Comparison of ENCODE assay signal across 24 cellular contexts in the genomic region with DNA sequence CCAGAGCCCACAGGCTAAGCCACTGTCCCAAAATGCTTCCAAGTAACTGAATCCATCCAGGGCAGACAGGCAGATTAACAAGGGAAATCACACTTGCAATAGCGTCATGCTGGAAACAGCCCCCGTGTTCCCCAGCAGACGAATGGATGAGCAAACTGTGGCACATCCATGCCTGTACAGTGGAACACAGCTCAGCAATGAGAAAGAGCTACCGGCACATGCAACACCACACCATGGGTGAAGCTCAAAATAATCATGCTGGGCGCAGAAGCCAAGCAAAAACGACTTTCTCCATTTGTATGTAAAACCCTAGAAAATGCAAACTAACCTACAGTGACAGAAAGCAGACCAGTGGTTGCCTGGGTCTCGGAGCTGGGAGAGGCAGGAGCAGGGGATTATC.
"Had no signal": no experiment of that assay in that cellular context is flagged by ENCODE, and none has a peak within 500 bp of the region (broad histone marks: within the 10 kb centered on the region; RNA-seq: fewer than 3 reads in every experiment).

No MANE protein-coding gene starts in this region.

- DNase-seq: activated CD4-positive, alpha-beta memory T cell treated with anti-CD3 and anti-CD28 coated beads, Interleukin-2, amount 10 ng/mL, durations not matched to agents 7 days and 5 days; activated CD4-positive, alpha-beta T cell treated with anti-CD3 and anti-CD28 coated beads for 36 hours; activated CD4-positive, alpha-beta T cell treated with anti-CD3 and anti-CD28 coated beads, Interleukin-2, amount 50 U/mL, for 1 hour; activated CD8-positive, alpha-beta memory T cell treated with anti-CD3 and anti-CD28 coated beads, Interleukin-2, amount 50 U/mL, for 4 hours; activated gamma-delta T cell treated with Interleukin-2 at 50 U/mL for 16 hours; activated naive CD4-positive, alpha-beta T cell treated with anti-CD3 and anti-CD28 coated beads, Interleukin-2, amount 10 ng/mL, durations not matched to agents 7 days and 5 days; activated naive CD8-positive, alpha-beta T cell treated with anti-CD3 and anti-CD28 coated beads for 36 hours; activated T-cell treated with anti-CD3 and anti-CD28 coated beads, Interleukin-2, amount 50 U/mL, for 72 hours; cerebellar nuclear complex; NCI-H1092; NCI-H1417 treated with DMSO at 0.1 percent for 48 hours; NCI-H1694 treated with DMSO at 0.1 percent for 48 hours; NCI-H2029 treated with DMSO at 0.1 percent for 48 hours; NCI-H345; NCI-H510A; NCI-H69; Peyer's patch; Right ventricle myocardium superior; SJCRH30; SK-N-SH; T-helper 1 cell had no signal

- H3K4me3 Mint-ChIP-seq: activated CD4-positive, alpha-beta memory T cell treated with anti-CD3 and anti-CD28 coated beads, Interleukin-2, amount 10 ng/mL, durations not matched to agents 7 days and 5 days; activated CD4-positive, alpha-beta T cell treated with anti-CD3 and anti-CD28 coated beads for 36 hours; activated naive CD4-positive, alpha-beta T cell treated with anti-CD3 and anti-CD28 coated beads, Interleukin-2, amount 10 ng/mL, durations not matched to agents 7 days and 5 days; activated naive CD8-positive, alpha-beta T cell treated with anti-CD3 and anti-CD28 coated beads for 36 hours; activated T-cell treated with anti-CD3 and anti-CD28 coated beads, Interleukin-2, amount 50 U/mL, for 72 hours had no signal

- H3K27ac Mint-ChIP-seq: activated CD4-positive, alpha-beta memory T cell treated with anti-CD3 and anti-CD28 coated beads, Interleukin-2, amount 10 ng/mL, durations not matched to agents 7 days and 5 days; activated CD4-positive, alpha-beta T cell treated with anti-CD3 and anti-CD28 coated beads for 36 hours; activated naive CD4-positive, alpha-beta T cell treated with anti-CD3 and anti-CD28 coated beads, Interleukin-2, amount 10 ng/mL, durations not matched to agents 7 days and 5 days; activated naive CD8-positive, alpha-beta T cell treated with anti-CD3 and anti-CD28 coated beads for 36 hours; activated T-cell treated with anti-CD3 and anti-CD28 coated beads, Interleukin-2, amount 50 U/mL, for 72 hours; activated T-helper 2 cell treated with anti-CD3 and anti-CD28 coated beads, Interferon-gamma antibody, Interleukin-2, Interleukin-4, amounts not matched to agents 10 μg/mL and 5 μg/mL and 100 μg/mL, durations not matched to agents 14 hours and 24 hours and 36 hours had no signal

- H3K27me3 ChIP-seq: Peyer's patch, SJCRH30 had no signal

- H3K36me3 ChIP-seq: Peyer's patch, SJCRH30 had no signal

- H3K4me2 ChIP-seq: SK-N-SH had no signal

- H3K27ac ChIP-seq: Peyer's patch, RWPE1, SJCRH30, VCaP had no signal

- H3K36me3 Mint-ChIP-seq: activated naive CD4-positive, alpha-beta T cell treated with anti-CD3 and anti-CD28 coated beads, Interleukin-2, amount 10 ng/mL, durations not matched to agents 7 days and 5 days; activated naive CD8-positive, alpha-beta T cell treated with anti-CD3 and anti-CD28 coated beads for 36 hours had no signal

- ATAC-seq: activated CD4-positive, alpha-beta T cell treated with anti-CD3 and anti-CD28 coated beads for 36 hours; activated T-cell treated with anti-CD3 and anti-CD28 coated beads, Interleukin-2, amount 50 U/mL, for 72 hours had no signal

- H3K9me3 Mint-ChIP-seq: activated CD4-positive, alpha-beta memory T cell treated with anti-CD3 and anti-CD28 coated beads, Interleukin-2, amount 10 ng/mL, durations not matched to agents 7 days and 5 days; activated naive CD4-positive, alpha-beta T cell treated with anti-CD3 and anti-CD28 coated beads, Interleukin-2, amount 10 ng/mL, durations not matched to agents 7 days and 5 days; activated naive CD8-positive, alpha-beta T cell treated with anti-CD3 and anti-CD28 coated beads for 36 hours; activated T-cell treated with anti-CD3 and anti-CD28 coated beads, Interleukin-2, amount 50 U/mL, for 72 hours; activated T-helper 2 cell treated with anti-CD3 and anti-CD28 coated beads, Interferon-gamma antibody, Interleukin-2, Interleukin-4, amounts not matched to agents 10 μg/mL and 5 μg/mL and 100 μg/mL, durations not matched to agents 14 hours and 24 hours and 36 hours had no signal

- H3K4me1 ChIP-seq: SJCRH30 had no signal

- H3K4me3 ChIP-seq: Peyer's patch, SJCRH30 had no signal

- H3K9ac ChIP-seq: SK-N-SH had no signal

- H3K27me3 Mint-ChIP-seq: activated CD4-positive, alpha-beta T cell treated with anti-CD3 and anti-CD28 coated beads for 36 hours had no signal

- H3K9me3 ChIP-seq: Peyer's patch, SJCRH30, SK-N-SH had no signal
